ENCODE assay signal across 15 cellular contexts in the genomic region with DNA sequence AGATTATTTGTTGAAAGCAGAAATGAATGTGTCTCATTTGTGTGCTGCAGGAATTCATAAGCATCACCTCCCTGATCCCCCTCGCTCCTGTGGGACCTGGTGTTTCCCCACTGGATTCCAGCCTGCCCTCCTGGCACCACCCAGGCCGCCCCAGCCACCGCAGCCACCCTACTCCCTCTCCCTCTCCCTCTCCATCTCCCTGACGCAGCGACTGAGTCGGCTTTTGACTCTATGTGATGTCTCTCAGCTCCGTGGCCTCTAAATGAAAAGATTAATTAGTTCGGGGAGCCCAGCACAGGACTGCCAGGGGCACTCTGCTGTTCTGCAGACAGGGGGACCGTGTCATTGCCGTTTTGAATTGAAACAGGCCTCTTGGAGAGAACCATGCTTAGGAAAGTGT.
"Had no signal": no experiment of that assay in that cellular context is flagged by ENCODE, and none has a peak within 500 bp of the region (broad histone marks: within the 10 kb centered on the region; RNA-seq: fewer than 3 reads in every experiment).

No MANE protein-coding gene starts in this region.

- H3K4me3 Mint-ChIP-seq: activated CD8-positive, alpha-beta T cell treated with anti-CD3 and anti-CD28 coated beads for 36 hours; activated naive CD8-positive, alpha-beta T cell; immature natural killer cell; naive thymus-derived CD8-positive, alpha-beta T cell; stimulated activated naive CD8-positive, alpha-beta T cell treated with anti-CD3 and anti-CD28 coated beads, Interleukin-15, amount 100 ng/mL, for 72 hours had no signal

- ATAC-seq: activated CD4-positive, CD25-positive, alpha-beta regulatory T cell treated with anti-CD3 and anti-CD28 coated beads, Interleukin-2, amount 50 U/mL, for 24 hours; activated CD8-positive, alpha-beta T cell treated with anti-CD3 and anti-CD28 coated beads for 36 hours; esophagus mucosa; mucosa of descending colon; naive thymus-derived CD8-positive, alpha-beta T cell; stimulated activated naive CD8-positive, alpha-beta T cell treated with anti-CD3 and anti-CD28 coated beads, Interleukin-15, amount 100 ng/mL, for 72 hours had no signal

- H3K9me3 ChIP-seq: mucosa of descending colon had no signal

- DNase-seq: activated CD8-positive, alpha-beta T cell treated with anti-CD3 and anti-CD28 coated beads for 36 hours; activated T-cell treated with anti-CD3 and anti-CD28 coated beads for 4 hours; amygdala; brain microvascular endothelial cell; cerebellar nuclear complex; immature natural killer cell; mucosa of descending colon; stimulated activated CD4-positive, alpha-beta T cell treated with anti-CD3 and anti-CD28 coated beads, Interleukin-4, amount 100 ng/mL, for 1 hour; stimulated activated CD8-positive, alpha-beta memory T cell treated with anti-CD3 and anti-CD28 coated beads, Interleukin-4, amount 100 ng/mL, for 48 hours; stimulated activated naive CD8-positive, alpha-beta T cell treated with anti-CD3 and anti-CD28 coated beads, Interleukin-15, amount 100 ng/mL, for 72 hours had no signal

- H3K4me1 Mint-ChIP-seq: immature natural killer cell; naive thymus-derived CD8-positive, alpha-beta T cell; stimulated activated naive CD8-positive, alpha-beta T cell treated with anti-CD3 and anti-CD28 coated beads, Interleukin-15, amount 100 ng/mL, for 72 hours had no signal

- H3K36me3 ChIP-seq: brain microvascular endothelial cell had no signal

- H3K27me3 Mint-ChIP-seq: activated CD8-positive, alpha-beta T cell treated with anti-CD3 and anti-CD28 coated beads for 36 hours; activated naive CD8-positive, alpha-beta T cell; naive thymus-derived CD8-positive, alpha-beta T cell; stimulated activated naive CD8-positive, alpha-beta T cell treated with anti-CD3 and anti-CD28 coated beads, Interleukin-15, amount 100 ng/mL, for 72 hours had no signal

- H3K9me3 Mint-ChIP-seq: activated CD8-positive, alpha-beta T cell treated with anti-CD3 and anti-CD28 coated beads for 36 hours; immature natural killer cell; naive thymus-derived CD8-positive, alpha-beta T cell; stimulated activated naive CD8-positive, alpha-beta T cell treated with anti-CD3 and anti-CD28 coated beads, Interleukin-15, amount 100 ng/mL, for 72 hours had no signal

- H3K27ac Mint-ChIP-seq: activated CD8-positive, alpha-beta T cell treated with anti-CD3 and anti-CD28 coated beads for 36 hours; activated naive CD8-positive, alpha-beta T cell; immature natural killer cell; stimulated activated naive CD8-positive, alpha-beta T cell treated with anti-CD3 and anti-CD28 coated beads, Interleukin-15, amount 100 ng/mL, for 72 hours had no signal

- H3K36me3 Mint-ChIP-seq: activated naive CD8-positive, alpha-beta T cell; immature natural killer cell; naive thymus-derived CD8-positive, alpha-beta T cell had no signal

- H3K27ac ChIP-seq: brain microvascular endothelial cell had no signal

- H3K27me3 ChIP-seq: brain microvascular endothelial cell had no signal

- H3K4me3 ChIP-seq: lung, mucosa of descending colon had no signal
